In the genomic region with DNA sequence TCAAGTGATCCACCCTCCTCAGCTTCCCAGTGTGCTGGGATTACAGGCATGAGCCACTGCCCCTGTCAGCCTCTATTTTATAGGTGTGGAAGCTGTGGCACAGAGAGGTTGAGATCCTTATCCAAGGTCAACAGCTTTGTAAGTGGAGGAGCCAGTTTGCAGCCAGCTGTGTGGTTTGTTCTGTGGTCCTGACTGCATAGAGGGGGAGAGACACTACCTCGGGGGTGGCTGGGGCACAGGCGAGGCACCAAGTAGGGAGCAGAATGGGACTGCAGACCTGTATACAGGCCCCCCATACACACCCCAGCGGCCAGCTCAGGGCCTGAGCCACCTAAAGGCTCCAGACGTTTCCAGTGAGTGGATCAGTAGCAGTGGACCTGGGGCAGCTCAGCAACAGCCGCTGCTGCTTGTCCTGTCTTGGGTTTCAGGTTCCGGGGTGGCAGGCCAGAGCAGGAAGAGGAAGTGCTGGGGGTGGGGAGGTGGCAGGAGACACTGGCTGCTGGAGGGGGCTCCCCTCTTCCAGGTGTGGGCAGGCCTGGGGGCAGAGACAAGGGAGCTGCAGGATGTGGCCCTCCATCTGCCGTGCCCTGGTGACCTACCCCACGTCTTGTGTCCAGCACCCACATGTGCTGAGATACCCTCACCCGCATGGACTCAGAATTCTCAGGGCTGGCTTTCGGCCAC, we compare ENCODE assay signal across 1 cellular context.
TF ChIP-seq lines count a peak whose summit lies in the region.

No MANE protein-coding gene starts in this region.

TF ChIP-seq in H1, 55 proteins besides CTCF, POLR2A, EP300 and RAD21:
- TF ChIP-seq KDM4A (IDR thresholded peaks at IDR 0.05; ENCODE audit: low read depth, low read length, severe bottlenecking), result no peak
- no peak for TF ChIP-seq POU5F1 (IDR thresholded peaks at IDR 0.05; ENCODE audit: low read depth, low read length)
- no peak for TF ChIP-seq KDM1A (IDR thresholded peaks at IDR 0.05; ENCODE audit: borderline replicate concordance, low read length)
- TF ChIP-seq POLR2AphosphoS5 (IDR thresholded peaks at IDR 0.05; ENCODE audit: low read depth, low read length), result no peak
- no peak for TF ChIP-seq GABPA (IDR thresholded peaks at IDR 0.05; ENCODE audit: borderline replicate concordance, insufficient read depth, low read length)
- no peak for TF ChIP-seq TAF7 (optimal IDR thresholded peaks at IDR 0.05; ENCODE audit: borderline replicate concordance, low read depth, low read length)
- no peak for TF ChIP-seq SP2 (IDR thresholded peaks at IDR 0.05; ENCODE audit: low read length)
- no peak for TF ChIP-seq BCL11A (IDR thresholded peaks at IDR 0.05; ENCODE audit: low read depth in 2 of 2, low read length in 2 of 2)
- TF ChIP-seq SP4 (IDR thresholded peaks at IDR 0.05; ENCODE audit: low read length), result no peak
- TF ChIP-seq EZH2 (IDR thresholded peaks at IDR 0.05; ENCODE audit: low read depth, low read length, severe bottlenecking), result no peak
- no peak for TF ChIP-seq SP1 (IDR thresholded peaks at IDR 0.05; ENCODE audit: low read depth, low read length)
- no peak for TF ChIP-seq SAP30 (IDR thresholded peaks at IDR 0.05; ENCODE audit: insufficient read depth, insufficient replicate concordance, low read length)
- TF ChIP-seq, protein P1, sequence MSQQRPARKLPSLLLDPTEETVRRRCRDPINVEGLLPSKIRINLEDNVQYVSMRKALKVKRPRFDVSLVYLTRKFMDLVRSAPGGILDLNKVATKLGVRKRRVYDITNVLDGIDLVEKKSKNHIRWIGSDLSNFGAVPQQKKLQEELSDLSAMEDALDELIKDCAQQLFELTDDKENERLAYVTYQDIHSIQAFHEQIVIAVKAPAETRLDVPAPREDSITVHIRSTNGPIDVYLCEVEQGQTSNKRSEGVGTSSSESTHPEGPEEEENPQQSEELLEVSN (IDR thresholded peaks at IDR 0.05), result no peak
- TF ChIP-seq BRCA1 (IDR thresholded peaks at IDR 0.05; ENCODE audit: low read depth, low read length), result no peak
